ENCODE assay signal across 1 cellular context in the genomic region with DNA sequence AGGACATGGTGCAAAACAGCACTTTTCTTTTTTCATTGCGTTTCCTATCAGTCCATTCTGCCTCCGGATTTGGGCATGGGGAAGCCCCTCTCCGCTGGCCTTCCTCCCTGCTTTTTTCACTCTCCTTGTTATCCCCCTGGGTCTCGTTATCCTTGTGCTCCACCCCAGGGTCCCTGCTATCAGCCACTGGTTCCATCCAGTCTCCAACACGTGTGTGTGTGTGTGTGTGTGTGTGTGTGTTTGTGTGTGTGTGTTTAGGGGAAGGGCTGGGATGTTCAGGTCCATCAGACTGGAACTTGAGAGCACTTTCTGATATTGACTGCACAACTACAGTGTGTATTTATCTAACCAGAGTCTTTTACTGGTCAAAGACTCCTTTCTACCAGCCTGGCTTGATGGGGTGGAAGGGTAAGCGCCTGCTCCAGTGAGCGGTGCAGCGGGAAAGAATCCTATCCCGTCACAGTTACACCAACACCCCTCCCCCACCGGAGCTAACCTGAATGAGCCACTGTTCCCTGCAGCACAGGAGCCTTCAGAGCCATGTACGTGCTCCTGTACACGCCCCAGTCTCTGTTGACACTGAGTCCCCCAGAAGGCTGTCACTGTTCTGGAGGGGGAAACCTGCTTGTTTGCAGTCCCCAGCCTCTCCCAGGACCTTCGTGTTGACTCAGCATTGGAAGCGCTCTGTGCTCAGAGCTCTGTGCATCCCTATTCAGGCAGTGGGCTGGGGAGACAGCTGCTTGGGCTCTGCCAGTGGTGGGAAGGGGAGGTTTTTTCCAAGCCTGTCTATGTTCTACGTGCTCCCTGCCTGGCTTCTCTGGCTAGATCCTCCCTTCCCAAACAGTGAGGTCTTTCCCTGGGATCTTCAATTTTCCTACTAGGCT.
A peak's percentile ranks its signal among the peaks of the same experiment; 100 is the strongest.
TF ChIP-seq lines count a peak whose summit lies in the region.

No MANE protein-coding gene starts in this region.

TF ChIP-seq in HEK293, 187 proteins besides CTCF, POLR2A, EP300 and RAD21 (continued from another document and continues in another):
- TF ChIP-seq, protein P1, sequence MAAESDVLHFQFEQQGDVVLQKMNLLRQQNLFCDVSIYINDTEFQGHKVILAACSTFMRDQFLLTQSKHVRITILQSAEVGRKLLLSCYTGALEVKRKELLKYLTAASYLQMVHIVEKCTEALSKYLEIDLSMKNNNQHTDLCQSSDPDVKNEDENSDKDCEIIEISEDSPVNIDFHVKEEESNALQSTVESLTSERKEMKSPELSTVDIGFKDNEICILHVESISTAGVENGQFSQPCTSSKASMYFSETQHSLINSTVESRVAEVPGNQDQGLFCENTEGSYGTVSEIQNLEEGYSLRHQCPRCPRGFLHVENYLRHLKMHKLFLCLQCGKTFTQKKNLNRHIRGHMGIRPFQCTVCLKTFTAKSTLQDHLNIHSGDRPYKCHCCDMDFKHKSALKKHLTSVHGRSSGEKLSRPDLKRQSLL (tag by site-specific recombination; IDR thresholded peaks at IDR 0.05), result no peak
- TF ChIP-seq ZIC2 (tag by site-specific recombination; IDR thresholded peaks at IDR 0.05) (no peak), GLIS1 (tag by site-specific recombination; IDR thresholded peaks at IDR 0.05) (no peak), ZNF423 (tag by site-specific recombination; IDR thresholded peaks at IDR 0.05) (no peak), ZNF211 (tag by site-specific recombination; IDR thresholded peaks at IDR 0.05; ENCODE audit: low read depth) (no peak), ZNF184 (tag by site-specific recombination; IDR thresholded peaks at IDR 0.05) (no peak), ZNF660 (tag by site-specific recombination; IDR thresholded peaks at IDR 0.05) (no peak), ZNF623 (tag by site-specific recombination; IDR thresholded peaks at IDR 0.05) (no peak), ZNF621 (tag by site-specific recombination; IDR thresholded peaks at IDR 0.05) (no peak), YY2 (tag by site-specific recombination; IDR thresholded peaks at IDR 0.05) (no peak), ZNF529 (tag by site-specific recombination; IDR thresholded peaks at IDR 0.05; ENCODE audit: insufficient replicate concordance) (no peak), ZNF155 (tag by site-specific recombination; IDR thresholded peaks at IDR 0.05) (no peak), ATF2 (tag by site-specific recombination; IDR thresholded peaks at IDR 0.05; ENCODE audit: low read depth) (no peak), PATZ1 (tag by site-specific recombination; IDR thresholded peaks at IDR 0.05) (peak; percentile 7; the same call in 1 of the 2 replicates), PRDM2 (tag by site-specific recombination; IDR thresholded peaks at IDR 0.05; ENCODE audit: borderline replicate concordance) (no peak), ZNF404 (tag by site-specific recombination; IDR thresholded peaks at IDR 0.05) (no peak), ZFHX2 (tag by site-specific recombination; conservative IDR thresholded peaks at IDR 0.05) (no peak), ZNF2 (tag by site-specific recombination; IDR thresholded peaks at IDR 0.05) (peak; percentile 48), ZNF658 (tag by site-specific recombination; IDR thresholded peaks at IDR 0.05) (no peak), ZNF24 (tag by site-specific recombination; IDR thresholded peaks at IDR 0.05) (no peak), KLF1 (tag by site-specific recombination; IDR thresholded peaks at IDR 0.05) (no peak), ZBTB21 (tag by site-specific recombination; IDR thresholded peaks at IDR 0.05) (no peak), ZNF639 (tag by site-specific recombination; IDR thresholded peaks at IDR 0.05) (no peak), ZNF132 (tag by site-specific recombination; IDR thresholded peaks at IDR 0.05; ENCODE audit: borderline replicate concordance) (no peak), ZNF175 (tag by site-specific recombination; IDR thresholded peaks at IDR 0.05) (no peak), ZNF324 (tag by site-specific recombination; IDR thresholded peaks at IDR 0.05) (no peak), ZNF416 (tag by site-specific recombination; IDR thresholded peaks at IDR 0.05) (no peak), ZNF558 (tag by site-specific recombination; IDR thresholded peaks at IDR 0.05) (no peak), KLF7 (tag by site-specific recombination; IDR thresholded peaks at IDR 0.05; ENCODE audit: borderline replicate concordance) (no peak), ZNF830 (tag by site-specific recombination; IDR thresholded peaks at IDR 0.05; ENCODE audit: low read depth) (no peak), ZNF837 (tag by site-specific recombination; IDR thresholded peaks at IDR 0.05) (no peak)
- TF ChIP-seq, protein P2, sequence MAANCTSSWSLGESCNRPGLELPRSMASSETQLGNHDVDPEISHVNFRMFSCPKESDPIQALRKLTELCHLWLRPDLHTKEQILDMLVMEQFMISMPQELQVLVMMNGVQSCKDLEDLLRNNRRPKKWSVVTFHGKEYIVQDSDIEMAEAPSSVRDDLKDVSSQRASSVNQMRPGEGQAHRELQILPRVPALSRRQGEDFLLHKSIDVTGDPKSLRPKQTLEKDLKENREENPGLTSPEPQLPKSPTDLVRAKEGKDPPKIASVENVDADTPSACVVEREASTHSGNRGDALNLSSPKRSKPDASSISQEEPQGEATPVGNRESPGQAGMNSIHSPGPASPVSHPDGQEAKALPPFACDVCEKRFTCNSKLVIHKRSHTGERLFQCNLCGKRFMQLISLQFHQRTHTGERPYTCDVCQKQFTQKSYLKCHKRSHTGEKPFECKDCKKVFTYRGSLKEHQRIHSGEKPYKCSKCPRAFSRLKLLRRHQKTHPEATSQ (tag by site-specific recombination; IDR thresholded peaks at IDR 0.05), result no peak
- TF ChIP-seq, protein P3, sequence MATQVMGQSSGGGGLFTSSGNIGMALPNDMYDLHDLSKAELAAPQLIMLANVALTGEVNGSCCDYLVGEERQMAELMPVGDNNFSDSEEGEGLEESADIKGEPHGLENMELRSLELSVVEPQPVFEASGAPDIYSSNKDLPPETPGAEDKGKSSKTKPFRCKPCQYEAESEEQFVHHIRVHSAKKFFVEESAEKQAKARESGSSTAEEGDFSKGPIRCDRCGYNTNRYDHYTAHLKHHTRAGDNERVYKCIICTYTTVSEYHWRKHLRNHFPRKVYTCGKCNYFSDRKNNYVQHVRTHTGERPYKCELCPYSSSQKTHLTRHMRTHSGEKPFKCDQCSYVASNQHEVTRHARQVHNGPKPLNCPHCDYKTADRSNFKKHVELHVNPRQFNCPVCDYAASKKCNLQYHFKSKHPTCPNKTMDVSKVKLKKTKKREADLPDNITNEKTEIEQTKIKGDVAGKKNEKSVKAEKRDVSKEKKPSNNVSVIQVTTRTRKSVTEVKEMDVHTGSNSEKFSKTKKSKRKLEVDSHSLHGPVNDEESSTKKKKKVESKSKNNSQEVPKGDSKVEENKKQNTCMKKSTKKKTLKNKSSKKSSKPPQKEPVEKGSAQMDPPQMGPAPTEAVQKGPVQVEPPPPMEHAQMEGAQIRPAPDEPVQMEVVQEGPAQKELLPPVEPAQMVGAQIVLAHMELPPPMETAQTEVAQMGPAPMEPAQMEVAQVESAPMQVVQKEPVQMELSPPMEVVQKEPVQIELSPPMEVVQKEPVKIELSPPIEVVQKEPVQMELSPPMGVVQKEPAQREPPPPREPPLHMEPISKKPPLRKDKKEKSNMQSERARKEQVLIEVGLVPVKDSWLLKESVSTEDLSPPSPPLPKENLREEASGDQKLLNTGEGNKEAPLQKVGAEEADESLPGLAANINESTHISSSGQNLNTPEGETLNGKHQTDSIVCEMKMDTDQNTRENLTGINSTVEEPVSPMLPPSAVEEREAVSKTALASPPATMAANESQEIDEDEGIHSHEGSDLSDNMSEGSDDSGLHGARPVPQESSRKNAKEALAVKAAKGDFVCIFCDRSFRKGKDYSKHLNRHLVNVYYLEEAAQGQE (tag by site-specific recombination; IDR thresholded peaks at IDR 0.05), result no peak
- TF ChIP-seq, protein P4, sequence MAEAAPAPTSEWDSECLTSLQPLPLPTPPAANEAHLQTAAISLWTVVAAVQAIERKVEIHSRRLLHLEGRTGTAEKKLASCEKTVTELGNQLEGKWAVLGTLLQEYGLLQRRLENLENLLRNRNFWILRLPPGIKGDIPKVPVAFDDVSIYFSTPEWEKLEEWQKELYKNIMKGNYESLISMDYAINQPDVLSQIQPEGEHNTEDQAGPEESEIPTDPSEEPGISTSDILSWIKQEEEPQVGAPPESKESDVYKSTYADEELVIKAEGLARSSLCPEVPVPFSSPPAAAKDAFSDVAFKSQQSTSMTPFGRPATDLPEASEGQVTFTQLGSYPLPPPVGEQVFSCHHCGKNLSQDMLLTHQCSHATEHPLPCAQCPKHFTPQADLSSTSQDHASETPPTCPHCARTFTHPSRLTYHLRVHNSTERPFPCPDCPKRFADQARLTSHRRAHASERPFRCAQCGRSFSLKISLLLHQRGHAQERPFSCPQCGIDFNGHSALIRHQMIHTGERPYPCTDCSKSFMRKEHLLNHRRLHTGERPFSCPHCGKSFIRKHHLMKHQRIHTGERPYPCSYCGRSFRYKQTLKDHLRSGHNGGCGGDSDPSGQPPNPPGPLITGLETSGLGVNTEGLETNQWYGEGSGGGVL (tag by site-specific recombination; IDR thresholded peaks at IDR 0.05), result peak; percentile 90
- TF ChIP-seq, protein P5, sequence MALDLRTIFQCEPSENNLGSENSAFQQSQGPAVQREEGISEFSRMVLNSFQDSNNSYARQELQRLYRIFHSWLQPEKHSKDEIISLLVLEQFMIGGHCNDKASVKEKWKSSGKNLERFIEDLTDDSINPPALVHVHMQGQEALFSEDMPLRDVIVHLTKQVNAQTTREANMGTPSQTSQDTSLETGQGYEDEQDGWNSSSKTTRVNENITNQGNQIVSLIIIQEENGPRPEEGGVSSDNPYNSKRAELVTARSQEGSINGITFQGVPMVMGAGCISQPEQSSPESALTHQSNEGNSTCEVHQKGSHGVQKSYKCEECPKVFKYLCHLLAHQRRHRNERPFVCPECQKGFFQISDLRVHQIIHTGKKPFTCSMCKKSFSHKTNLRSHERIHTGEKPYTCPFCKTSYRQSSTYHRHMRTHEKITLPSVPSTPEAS (tag by site-specific recombination; IDR thresholded peaks at IDR 0.05), result peak; percentile 88
